ENCODE assay signal across 8 cellular contexts in genomic region chr16:27312580-27313421, GRCh38. TPM values are rescaled to one million over a fixed set of nuclear protein-coding genes. Genes with fewer than 3 reads are reported as not detected.
DNase-seq lines count a peak whose midpoint lies in the region; TF ChIP-seq lines count a peak whose summit lies in the region.

No MANE protein-coding gene starts in this region.

- peaks cover 2% of the 10 kb centered on the region for H3K4me1 ChIP-seq in mesendoderm (ENCODE audit: control insufficient read depth, low read depth, low read length)

- H3K23ac ChIP-seq in mesendoderm (ENCODE audit: low read length) = no peak overlapping the region

- H3K4me1 Mint-ChIP-seq in type B pancreatic cell (ENCODE audit: unreplicated experiment) = peaks cover 17% of the 10 kb centered on the region

- H3K27ac Mint-ChIP-seq in type B pancreatic cell = peak overlapping the region; percentile 84

- H3K4me2 ChIP-seq in mesendoderm (ENCODE audit: low read length) = peak overlapping the region; percentile 40

- H3K9me3 Mint-ChIP-seq in type B pancreatic cell = no peaks in the 10 kb centered on the region

- no peak overlapping the region for H2AK5ac ChIP-seq in mesendoderm (ENCODE audit: low read length)

- no peak overlapping the region for H3K18ac ChIP-seq in mesendoderm (ENCODE audit: low read length)

- peaks cover 10% of the 10 kb centered on the region for H3K79me1 ChIP-seq in mesendoderm (ENCODE audit: low read length)

- no CpG with 5 or more reads among the region's 11 CpGs for WGBS in mesendoderm (ENCODE audit: extremely low coverage, insufficient coverage, low lambda C conversion rate)

- H4K8ac ChIP-seq in mesendoderm (ENCODE audit: low read depth, low read length) = no peak overlapping the region

- H3K36me3 ChIP-seq in brain microvascular endothelial cell (replicated peaks) (no peaks in the 10 kb centered on the region), mesendoderm (ENCODE audit: control insufficient read depth, insufficient read depth, low read length) (no peaks in the 10 kb centered on the region)

- H3K79me2 ChIP-seq in mesendoderm (ENCODE audit: control insufficient read depth, insufficient read depth, low read length) = peaks cover 12% of the 10 kb centered on the region

- no peak overlapping the region for H2BK5ac ChIP-seq in mesendoderm (ENCODE audit: low read length)

- no peak overlapping the region for H2BK120ac ChIP-seq in mesendoderm (ENCODE audit: low read depth, low read length)

- peak overlapping the region; percentile 89 for H3K56ac ChIP-seq in mesendoderm (ENCODE audit: low read length)

- no peaks in the 10 kb centered on the region for H3K27me3 ChIP-seq in brain microvascular endothelial cell (replicated peaks)
- H3K27me3 ChIP-seq in mesendoderm (ENCODE audit: insufficient read depth, low read length, poor library complexity) = no peaks in the 10 kb centered on the region

- peak overlapping the region; percentile 94 for H3K4me3 Mint-ChIP-seq in type B pancreatic cell

- H3K4ac ChIP-seq in mesendoderm (ENCODE audit: low read depth, low read length) = no peak overlapping the region

- H3K27ac ChIP-seq in brain microvascular endothelial cell (peak overlapping the region; percentile 98), mesendoderm (ENCODE audit: low read depth, low read length) (no peak overlapping the region)

- TF ChIP-seq CTCF in brain microvascular endothelial cell (IDR thresholded peaks at IDR 0.05; ENCODE audit: low read depth, low read length, missing control alignments) (no peak), type B pancreatic cell (conservative IDR thresholded peaks at IDR 0.05) (no peak)

- H3K36me3 Mint-ChIP-seq in type B pancreatic cell = no peaks in the 10 kb centered on the region

- peaks cover 51% of the 10 kb centered on the region for H3K27me3 Mint-ChIP-seq in type B pancreatic cell

- DNase-seq in activated effector memory CD4-positive, alpha-beta T cell treated with anti-CD3 and anti-CD28 coated beads, Interleukin-2, amount 50 U/mL, for 16 hours = peak; percentile 57
- DNase-seq in activated effector memory CD4-positive, alpha-beta T cell treated with Interleukin-2 at 50 U/mL for 16 hours = no peak
- DNase-seq in brain microvascular endothelial cell (no peak), mesendoderm (no peak), type B pancreatic cell (ENCODE audit: extremely low spot score, unreplicated experiment) (no peak), NCI-H1436 (lab: John Stamatoyannopoulos, UW) (no peak)
- no peak for DNase-seq in stimulated activated CD4-positive, alpha-beta T cell treated with anti-CD3 and anti-CD28 coated beads, Interleukin-1b, Interleukin-23, amount 100 ng/mL, for 48 hours
- DNase-seq in activated CD8-positive, alpha-beta memory T cell treated with anti-CD3 and anti-CD28 coated beads for 24 hours = no peak

- H2BK15ac ChIP-seq in mesendoderm (replicated peaks; ENCODE audit: low read depth) = no peak overlapping the region

- H4K5ac ChIP-seq in mesendoderm (ENCODE audit: low read length) = no peak overlapping the region

- peak overlapping the region; percentile 85 for H3K9ac ChIP-seq in mesendoderm (ENCODE audit: low read length)

- H3K4me3 ChIP-seq in brain microvascular endothelial cell (ENCODE audit: low read depth, low read length) (peak overlapping the region; percentile 85), mesendoderm (ENCODE audit: low read length) (no peak overlapping the region)

- in situ Hi-C loops in brain microvascular endothelial cell (cut with HindIII; ENCODE audit: low pct_ligation_motif_present, low sequenced_read_pairs) = no loop called here

RNA-seq across cellular contexts. Expression of gene IL4R, which starts 1.0 kb away (rescaled TPM):
- polyA plus RNA-seq in mesendoderm (2013, experiment 1 of 2) = 20.4 TPM
- 19.9 TPM for polyA plus RNA-seq in mesendoderm (2013, experiment 2 of 2)
- total RNA-seq in type B pancreatic cell (ENCODE audit: low replicate concordance) = 12.3 and 22.1 TPM in 2 replicates

RNA-seq across cellular contexts. Expression of gene NSMCE1, which starts 44.2 kb away (rescaled TPM):
- 28.5 TPM for polyA plus RNA-seq in mesendoderm (2013, experiment 1 of 2)
- polyA plus RNA-seq in mesendoderm (2013, experiment 2 of 2) = 28.2 TPM
- 27.1 and 33.3 TPM in 2 replicates for total RNA-seq in type B pancreatic cell (ENCODE audit: low replicate concordance)
